ENCODE assay signal across 17 cellular contexts in the genomic region with DNA sequence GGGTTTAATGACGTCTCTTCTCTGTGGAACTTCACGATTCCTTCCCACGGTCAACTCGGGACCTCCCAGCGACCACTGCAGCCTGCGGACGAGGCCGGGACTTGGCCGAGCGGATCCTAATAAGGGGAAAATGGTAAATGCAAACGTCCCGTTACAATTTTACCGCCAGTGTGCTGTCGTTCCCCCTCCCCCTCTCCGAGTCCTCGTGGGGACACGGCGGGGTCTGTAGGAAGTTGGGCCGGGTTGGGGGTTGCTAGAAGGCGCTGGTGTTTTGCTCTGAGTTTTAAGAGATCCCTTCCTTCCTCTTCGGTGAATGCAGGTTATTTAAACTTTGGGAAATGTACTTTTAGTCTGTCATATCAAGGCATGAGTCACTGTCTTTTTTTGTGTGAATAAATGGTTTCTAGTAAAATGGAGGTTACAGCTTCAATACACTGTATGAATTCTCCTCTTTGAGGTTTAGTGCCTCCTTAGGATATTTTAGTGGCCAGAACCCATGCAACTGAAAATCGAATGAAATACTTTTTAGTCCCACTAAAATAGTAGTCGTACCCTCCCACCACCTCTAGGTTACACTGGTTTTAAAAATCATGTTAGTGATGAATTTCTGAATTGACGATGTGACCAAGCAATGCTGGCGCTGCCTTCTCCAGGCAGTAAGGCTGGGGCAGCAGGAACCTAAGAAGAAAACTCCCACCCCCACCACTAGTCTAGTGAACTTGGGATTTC. TPM values are rescaled to one million over a fixed set of nuclear protein-coding genes. Genes with fewer than 3 reads are reported as not detected.
DNase-seq lines count a peak whose midpoint lies in the region; TF ChIP-seq lines count a peak whose summit lies in the region.
"Had no signal": no experiment of that assay in that cellular context is flagged by ENCODE, and none has a peak within 500 bp of the region (broad histone marks: within the 10 kb centered on the region; RNA-seq: fewer than 3 reads in every experiment).

No MANE protein-coding gene starts in this region.

- intact Hi-C loops in CD4-positive, alpha-beta memory T cell (cut with micrococcal nuclease): no loop called here

- H2BK20ac ChIP-seq in H9 (ENCODE audit: low read depth, low read length, poor library complexity, severe bottlenecking): no peak overlapping the region

- no peaks in the 10 kb centered on the region for H3K9me3 ChIP-seq in CD4-positive, alpha-beta memory T cell (ENCODE audit: control insufficient read depth in 1 of 2, low read length in 2 of 2)
- H3K9me3 ChIP-seq in H9 (ENCODE audit: control insufficient read depth, low read depth, low read length): no peaks in the 10 kb centered on the region

- H4K91ac ChIP-seq in H9 (ENCODE audit: insufficient read length, low read depth, low read length): no peak overlapping the region

- peaks cover 71 to 78% of the 10 kb centered on the region in 2 donors for H3K27me3 Mint-ChIP-seq in CD4-positive, alpha-beta memory T cell
- H3K27me3 Mint-ChIP-seq in H9 (ENCODE audit: low read depth): peaks cover 96% of the 10 kb centered on the region
- peaks cover 96% of the 10 kb centered on the region for H3K27me3 Mint-ChIP-seq in brain
- peaks cover 90% of the 10 kb centered on the region for H3K27me3 Mint-ChIP-seq in nephron progenitor cell (ENCODE audit: low read depth, poor library complexity)

- no peaks in the 10 kb centered on the region for H3K79me1 ChIP-seq in H9 (ENCODE audit: insufficient read depth, low read depth, low read length, poor library complexity, severe bottlenecking)

- TF ChIP-seq CTCF in H9 (conservative IDR thresholded peaks at IDR 0.05) (no peak), brain (conservative IDR thresholded peaks at IDR 0.05) (no peak), nephron progenitor cell (IDR thresholded peaks at IDR 0.05) (no peak), GM10266 (IDR thresholded peaks at IDR 0.05; ENCODE audit: control insufficient read depth, insufficient read depth, low read depth, missing control alignments) (no peak)

- peaks cover 76% of the 10 kb centered on the region for H3K27me3 ChIP-seq in CD4-positive, alpha-beta memory T cell (ENCODE audit: insufficient read depth, low read length)
- peaks cover 93% of the 10 kb centered on the region for H3K27me3 ChIP-seq in H9 (ENCODE audit: insufficient read depth, low read length)

- H3K79me2 ChIP-seq in H9 (ENCODE audit: insufficient read depth, low read length): no peaks in the 10 kb centered on the region

- no peak overlapping the region for H3K4me3 ChIP-seq in CD4-positive, alpha-beta memory T cell (ENCODE audit: low read length in 2 of 2)

- no peak overlapping the region for H2BK120ac ChIP-seq in H9 (ENCODE audit: low read depth, low read length, poor library complexity, severe bottlenecking)

- no peak overlapping the region for H2AK5ac ChIP-seq in H9 (ENCODE audit: insufficient read length, low read length)

- no peaks in the 10 kb centered on the region for H3K36me3 Mint-ChIP-seq in CD4-positive, alpha-beta memory T cell
- H3K36me3 Mint-ChIP-seq in H9 (ENCODE audit: insufficient read depth in 1 of 3, low read depth in 3 of 3) (no peaks in the 10 kb centered on the region; a peak in 2 of 7 replicates), brain (no peaks in the 10 kb centered on the region), nephron progenitor cell (ENCODE audit: low read depth) (no peaks in the 10 kb centered on the region)
- H3K36me3 Mint-ChIP-seq: CD8-positive, alpha-beta T cell had no signal

- peak overlapping the region in 7 of 8 donors; percentile 2 to 61 (median 55) for H3K4me3 Mint-ChIP-seq in CD4-positive, alpha-beta memory T cell
- H3K4me3 Mint-ChIP-seq in H9: 0 out of 5 replicates have a peak overlapping the region, but pooled peaks of 1 of the 2 experiments have one; percentile 6
- peak overlapping the region in 3 of 5 experiments; percentile 30 to 79 (median 55) for H3K4me3 Mint-ChIP-seq in brain
- peak overlapping the region; percentile 86 for H3K4me3 Mint-ChIP-seq in nephron progenitor cell

- no peak overlapping the region for H2AFZ ChIP-seq in H9 (ENCODE audit: low read length)

- WGBS in H9 (ENCODE audit: extremely low coverage, insufficient read length, low lambda C conversion rate): no CpG with 5 or more reads among the region's 25 CpGs

- no peak overlapping the region for H3K56ac ChIP-seq in H9 (ENCODE audit: insufficient read length, low read depth, low read length)

- H4K20me1 ChIP-seq in H9 (ENCODE audit: control insufficient read depth, insufficient read depth, insufficient read length): no peaks in the 10 kb centered on the region

- no peak overlapping the region for H2BK15ac ChIP-seq in H9 (ENCODE audit: low read depth, low read length)

- H3K23me2 ChIP-seq in H9 (ENCODE audit: insufficient read length, low read depth, low read length, poor library complexity, severe bottlenecking): no peaks in the 10 kb centered on the region

- no peak overlapping the region for H3K4me2 ChIP-seq in H9 (ENCODE audit: insufficient read depth, insufficient read length, low read length)

- peaks cover 0 to 32% (median 20%) of the 10 kb centered on the region in 8 donors for H3K9me3 Mint-ChIP-seq in CD4-positive, alpha-beta memory T cell
- H3K9me3 Mint-ChIP-seq in H9 (peaks cover 0 to 18% of the 10 kb centered on the region in 2 experiments), brain (peaks cover 0 to 6% (median 3%) of the 10 kb centered on the region in 5 experiments), nephron progenitor cell (no peaks in the 10 kb centered on the region)
- H3K9me3 Mint-ChIP-seq: CD8-positive, alpha-beta T cell had no signal

- H4K8ac ChIP-seq in H9 (replicated peaks; ENCODE audit: insufficient read length, low read depth, low read length): no peak overlapping the region

- no peak overlapping the region for H2BK5ac ChIP-seq in H9 (ENCODE audit: insufficient read length, low read length)

- H3K14ac ChIP-seq in H9 (ENCODE audit: insufficient read depth, low read length): no peak overlapping the region

- peak overlapping the region in 4 of 7 donors; percentile 23 to 63 (median 50) for H3K27ac Mint-ChIP-seq in CD4-positive, alpha-beta memory T cell
- H3K27ac Mint-ChIP-seq in H9 (no peak overlapping the region), brain (peak overlapping the region in 1 of 5 experiments; percentile 43), nephron progenitor cell (peak overlapping the region; percentile 63)
- H3K27ac Mint-ChIP-seq: CD8-positive, alpha-beta T cell had no signal

- H3K4me1 ChIP-seq in CD4-positive, alpha-beta memory T cell (ENCODE audit: insufficient read depth, low read length): peaks cover 10% of the 10 kb centered on the region
- H3K4me1 ChIP-seq in H9 (ENCODE audit: insufficient read depth, low read length): no peaks in the 10 kb centered on the region

- no peak overlapping the region for H3K18ac ChIP-seq in H9 (ENCODE audit: insufficient read length, low read depth, low read length)

- no peak overlapping the region for H3T11ph ChIP-seq in H9 (ENCODE audit: low read length)

- no peak overlapping the region for H2BK12ac ChIP-seq in H9 (ENCODE audit: insufficient read length, low read depth, low read length)

- H3K4me1 Mint-ChIP-seq in CD4-positive, alpha-beta memory T cell: peaks cover 10 to 41% (median 27%) of the 10 kb centered on the region in 4 donors
- peaks cover 11 to 39% of the 10 kb centered on the region in 2 experiments for H3K4me1 Mint-ChIP-seq in H9
- H3K4me1 Mint-ChIP-seq in brain: peaks cover 34% of the 10 kb centered on the region
- H3K4me1 Mint-ChIP-seq in nephron progenitor cell: peaks cover 80% of the 10 kb centered on the region

- H4K5ac ChIP-seq in H9 (ENCODE audit: insufficient read length, low read depth, low read length): no peak overlapping the region

- H3K4ac ChIP-seq in H9 (ENCODE audit: low read depth, low read length): no peak overlapping the region

- POLR2A ChIA-PET in CD4-positive, alpha-beta memory T cell (lab: Charles Lee; ENCODE audit: partially characterized antibody): interaction anchor here (1.9 kb wide), 1 partner anchor 11 kb away, joined by 4 read pairs; no protein-coding TSS in a partner anchor

- CTCF ChIA-PET in CD4-positive, alpha-beta memory T cell (lab: Charles Lee; ENCODE audit: partially characterized antibody): interaction anchor here (1.3 to 3.4 kb wide), 4 partner anchors 11 to 18 kb away, joined by 3 to 12 read pairs (median 4); no protein-coding TSS in a partner anchor

- no peak overlapping the region for H3K9ac ChIP-seq in H9 (ENCODE audit: extremely low read depth, insufficient read length, low read length)

- no peak overlapping the region for H3K23ac ChIP-seq in H9 (ENCODE audit: insufficient read length, low read depth, low read length)

- H3K27ac ChIP-seq in CD4-positive, alpha-beta memory T cell (ENCODE audit: low read depth, low read length): no peak overlapping the region
- no peak overlapping the region for H3K27ac ChIP-seq in H9 (ENCODE audit: insufficient read length, low read depth, low read length)

- DNase-seq in CD4-positive, alpha-beta memory T cell: no peak
- DNase-seq in H9 (peak; percentile 23), nephron progenitor cell (peak; percentile 21), NCI-H1417 treated with DMSO at 0.1 percent for 48 hours (lab: John Stamatoyannopoulos, UW) (no peak), GM10266 (ENCODE audit: extremely low spot score) (no peak), COR-L47 (lab: John Stamatoyannopoulos, UW) (no peak)
- DNase-seq: activated naive CD4-positive, alpha-beta T cell treated with Interleukin-2 at 50 U/mL for 16 hours; CD8-positive, alpha-beta T cell; head of caudate nucleus; IMR-90; kidney glomerular epithelial cell; NCI-H1105; NCI-H446 treated with DMSO at 0.1 percent for 48 hours; T-helper 9 cell had no signal

- H3K36me3 ChIP-seq in CD4-positive, alpha-beta memory T cell (ENCODE audit: insufficient read depth, low read length): no peaks in the 10 kb centered on the region

RNA-seq across cellular contexts. Expression of a gene that starts 2.3 kb away (rescaled TPM):
- total RNA-seq in CD4-positive, alpha-beta memory T cell: not detected
- polyA plus RNA-seq in CD4-positive, alpha-beta memory T cell: not detected
- not detected in 2 replicates for total RNA-seq in H9 (2021)
- polyA plus RNA-seq in brain (ENCODE audit: insufficient read depth, low read depth, low replicate concordance): 5.1 TPM
- total RNA-seq: CD8-positive, alpha-beta T cell; IMR-90; mucosa of gallbladder; RPMI7951 had no signal
- polyA plus RNA-seq: IMR-90 had no signal

RNA-seq across cellular contexts. Expression of a gene that starts 7.2 kb away (rescaled TPM):
- not detected for total RNA-seq in CD4-positive, alpha-beta memory T cell
- not detected for polyA plus RNA-seq in CD4-positive, alpha-beta memory T cell
- total RNA-seq in H9 (2021): not detected in 2 replicates
- polyA plus RNA-seq in brain (ENCODE audit: insufficient read depth, low read depth, low replicate concordance): 17.2 TPM
- total RNA-seq: CD8-positive, alpha-beta T cell; IMR-90; mucosa of gallbladder; RPMI7951 had no signal
- polyA plus RNA-seq: IMR-90 had no signal

RNA-seq across cellular contexts. Expression of a gene that starts 9.8 kb away (rescaled TPM):
- total RNA-seq in CD4-positive, alpha-beta memory T cell: not detected
- not detected for polyA plus RNA-seq in CD4-positive, alpha-beta memory T cell
- not detected in 2 replicates for total RNA-seq in H9 (2021)
- 1.3 TPM for polyA plus RNA-seq in brain (ENCODE audit: insufficient read depth, low read depth, low replicate concordance)
- total RNA-seq: CD8-positive, alpha-beta T cell; IMR-90; mucosa of gallbladder; RPMI7951 had no signal
- polyA plus RNA-seq: IMR-90 had no signal

RNA-seq across cellular contexts. Expression of a gene that starts 13.1 kb away (rescaled TPM):
- not detected for total RNA-seq in CD4-positive, alpha-beta memory T cell
- not detected for polyA plus RNA-seq in CD4-positive, alpha-beta memory T cell
- total RNA-seq in H9 (2021): not detected in 2 replicates
- polyA plus RNA-seq in brain (ENCODE audit: insufficient read depth, low read depth, low replicate concordance): 8.9 TPM
- total RNA-seq: CD8-positive, alpha-beta T cell; IMR-90 had no signal
- polyA plus RNA-seq: IMR-90 had no signal

RNA-seq across cellular contexts. Expression of a gene that starts 16.9 kb away (rescaled TPM):
- not detected for total RNA-seq in CD4-positive, alpha-beta memory T cell
- not detected for polyA plus RNA-seq in CD4-positive, alpha-beta memory T cell
- total RNA-seq in H9 (2021): not detected in 2 replicates
- polyA plus RNA-seq in brain (ENCODE audit: insufficient read depth, low read depth, low replicate concordance): 9.8 TPM
- total RNA-seq: CD8-positive, alpha-beta T cell; IMR-90; mucosa of gallbladder had no signal
- polyA plus RNA-seq: IMR-90 had no signal

Comparison
In these comparisons a context has a peak if more than half of its experiments do, and no peak if none do; other contexts are left out.
1. DNase-seq: peak in H9 (single experiment) and nephron progenitor cell (single experiment); none in CD4-positive, alpha-beta memory T cell (0 of 5), NCI-H1417 treated with DMSO at 0.1 percent for 48 hours (single experiment), GM10266 (single experiment) and COR-L47 (single experiment).
2. H3K27ac Mint-ChIP-seq: peak in CD4-positive, alpha-beta memory T cell (4 of 7) and nephron progenitor cell (single experiment); none in H9 (0 of 3).